Comparison of ENCODE assay signal across 8 cellular contexts in genomic region chr9:37293664-37294524, GRCh38.
DNase-seq lines count a peak whose midpoint lies in the region; ATAC-seq and TF ChIP-seq lines count a peak whose summit lies in the region.

No MANE protein-coding gene starts in this region.

- DNase-seq in GF-D8 (lab: John Stamatoyannopoulos, UW) (peak; percentile 69), NCI-H2029 treated with DMSO at 0.1 percent for 48 hours (lab: John Stamatoyannopoulos, UW) (no peak), NCI-H187 (lab: John Stamatoyannopoulos, UW) (no peak), 8988T (no peak), omental fat pad (ENCODE audit: low spot score) (no peak)

- TF ChIP-seq CTCF in omental fat pad (IDR thresholded peaks at IDR 0.05), result no peak

- ATAC-seq in GM21360 (IDR thresholded peaks at IDR 0.05; ENCODE audit: unreplicated experiment) (peak; percentile 46), HG03565 (IDR thresholded peaks at IDR 0.05; ENCODE audit: unreplicated experiment) (peak; percentile 46), esophagus mucosa (peak; percentile 58), omental fat pad (ENCODE audit: low FRiP score) (no peak)
